26 cellular contexts compared by ENCODE assay signal in the genomic region with DNA sequence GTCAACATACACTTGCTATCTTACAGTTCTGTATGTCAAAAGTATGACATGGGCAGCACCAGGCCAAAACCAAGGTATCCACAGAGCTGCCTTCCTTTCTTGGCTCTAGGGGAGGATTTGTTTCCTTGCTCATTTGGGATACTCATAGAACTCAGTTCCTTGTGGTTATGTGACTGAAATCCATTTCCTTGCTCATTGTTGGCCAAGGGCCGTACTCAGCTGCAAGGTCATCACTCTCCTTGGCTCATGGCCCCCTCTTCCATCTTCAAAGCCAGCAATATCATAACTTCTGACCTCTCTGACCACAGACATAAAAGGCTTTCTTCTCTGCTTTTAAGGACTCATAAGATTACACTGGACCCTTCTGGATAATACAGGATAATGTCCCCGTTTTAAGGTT. TPM values are rescaled to one million over a fixed set of nuclear protein-coding genes. Genes with fewer than 3 reads are reported as not detected.
A peak's percentile ranks its signal among the peaks of the same experiment; 100 is the strongest.
DNase-seq lines count a peak whose midpoint lies in the region; ATAC-seq, FAIRE-seq and TF ChIP-seq lines count a peak whose summit lies in the region.
"Had no signal": no experiment of that assay in that cellular context is flagged by ENCODE, and none has a peak within 500 bp of the region (broad histone marks: within the 10 kb centered on the region; RNA-seq: fewer than 3 reads in every experiment).

No MANE protein-coding gene starts in this region.

- H3K9ac ChIP-seq in liver (ENCODE audit: low read depth in 1 of 2, low read length in 2 of 2) = no peak overlapping the region
- H3K9ac ChIP-seq in HepG2 (ENCODE audit: insufficient read depth, low read depth, low read length) = no peak overlapping the region

- no TSS peak for BruUV-seq in HepG2 (replicated peaks; lab: Mats Ljungman, UMichigan)

- H4K20me1 ChIP-seq in HepG2 (ENCODE audit: insufficient read depth, low read length) = no peaks in the 10 kb centered on the region

- 86% methylated on average over 2 of the region's 2 CpGs for WGBS in liver
- WGBS in HepG2 (ENCODE audit: low lambda C conversion rate) = 95% methylated on average over 2 of the region's 2 CpGs

- H3K36me3 ChIP-seq in liver (ENCODE audit: control insufficient read depth in 4 of 4, insufficient read depth in 3 of 4, low read depth in 1 of 4, low read length in 3 of 4) (no peaks in the 10 kb centered on the region), HepG2 (replicated peaks in 1 of 2; ENCODE audit: control insufficient read depth in 1 of 2, insufficient read depth in 2 of 2, low read length in 2 of 2) (peaks cover 0 to 3% of the 10 kb centered on the region in 2 experiments; a peak in 1 of 5 replicates)

- FAIRE-seq in HepG2 (lab: Jason Lieb, UNC) = no peak
- FAIRE-seq: GM12891 had no signal

- no peaks in the 10 kb centered on the region for H3K79me2 ChIP-seq in HepG2 (ENCODE audit: insufficient read depth, low read length)

- in situ Hi-C loops in HepG2 (cut with HindIII; ENCODE audit: extremely low pct_ligation_motif_present, low pct_unique_long_range_greater_than_20kb) = no loop called here

- no peak overlapping the region for H3K27ac ChIP-seq in liver (ENCODE audit: low read depth in 1 of 2, low read length in 2 of 2)
- H3K27ac ChIP-seq in HepG2 (ENCODE audit: extremely low read length, insufficient read depth, low read length) = no peak overlapping the region

- TF ChIP-seq POLR2A in HepG2 (IDR thresholded peaks at IDR 0.05; ENCODE audit: insufficient read depth in 1 of 2, low read depth in 2 of 2, low read length in 2 of 2) = no peak

- no peak overlapping the region for H3K4me2 ChIP-seq in HepG2 (ENCODE audit: low read depth, low read length)

- TF ChIP-seq RAD21 in liver (IDR thresholded peaks at IDR 0.05) (no peak), HepG2 (CRISPR knock-in tag; IDR thresholded peaks at IDR 0.05) (no peak)

- no peaks in the 10 kb centered on the region for H3K9me3 ChIP-seq in liver (ENCODE audit: control insufficient read depth in 4 of 4, low read length in 3 of 4)
- no peaks in the 10 kb centered on the region for H3K9me3 ChIP-seq in HepG2 (ENCODE audit: low read length)

- DNase-seq in HepG2 (ENCODE audit: low spot score) (no peak), choroid plexus epithelial cell (ENCODE audit: low read depth) (peak; percentile 15), iris pigment epithelial cell (ENCODE audit: low read depth) (peak; percentile 37), NCI-H345 treated with DMSO at 0.1 percent for 48 hours (lab: John Stamatoyannopoulos, UW; ENCODE audit: unreplicated experiment) (no peak), cortex of kidney (lab: John Stamatoyannopoulos, UW) (no peak)
- no peak for DNase-seq in stimulated activated naive CD4-positive, alpha-beta T cell (lab: John Stamatoyannopoulos, UW)
- DNase-seq: 8988T; AML-193; C1 segment of cervical spinal cord; Calu3; CD8-positive, alpha-beta T cell; DMS153; H7; HFFc6; KG1; MV-4-11; NCI-H1105 treated with DMSO at 0.1 percent for 48 hours; NCI-H1694; NCI-H2081; NCI-H2171; NCI-H345; NCI-H524 treated with DMSO at 0.1 percent for 48 hours had no signal

- H3K4me1 ChIP-seq in liver (ENCODE audit: control insufficient read depth in 4 of 4, insufficient read depth in 4 of 4, low read length in 3 of 4) (peaks cover 0 to 2% (median 0%) of the 10 kb centered on the region in 4 donors), HepG2 (ENCODE audit: insufficient read depth, low read length) (no peaks in the 10 kb centered on the region)

- H2AFZ ChIP-seq in HepG2 (ENCODE audit: low read length) = no peak overlapping the region

- CTCF ChIA-PET in HepG2 (lab: Yijun Ruan, JAX; ENCODE audit: low intra/inter-chr PET ratio, low total read pairs) = no interaction called here

- no peak for TF ChIP-seq CTCF in liver (IDR thresholded peaks at IDR 0.05; ENCODE audit: low read depth, low read length, missing input control)
- TF ChIP-seq CTCF in HepG2 (CRISPR knock-in tag; IDR thresholded peaks at IDR 0.05) = no peak
- TF ChIP-seq CTCF in choroid plexus epithelial cell (conservative IDR thresholded peaks at IDR 0.05; ENCODE audit: low read depth, low read length) = no peak

- H3K27me3 ChIP-seq in liver (ENCODE audit: control insufficient read depth in 4 of 4, insufficient read depth in 4 of 4, low read length in 3 of 4) (no peaks in the 10 kb centered on the region), HepG2 (ENCODE audit: control insufficient read depth in 1 of 2, insufficient read depth in 2 of 2, low read length in 2 of 2) (no peaks in the 10 kb centered on the region)

- TF ChIP-seq EP300 in HepG2 (IDR thresholded peaks at IDR 0.05; ENCODE audit: low read depth in 2 of 2, low read length in 2 of 2) (no peak), HepG2 (CRISPR knock-in tag; IDR thresholded peaks at IDR 0.05; ENCODE audit: borderline replicate concordance) (no peak)

- intact Hi-C loops in HepG2 (cut with micrococcal nuclease; ENCODE audit: unreplicated experiment) = no loop called here

- ATAC-seq in HepG2 (no peak), HG03095 (IDR thresholded peaks at IDR 0.05; ENCODE audit: unreplicated experiment) (no peak)
- ATAC-seq: CD8-positive, alpha-beta T cell; Panc1 had no signal

- POLR2A ChIA-PET in HepG2 (lab: Yijun Ruan, JAX) = no interaction called here

- H3K4me3 ChIP-seq in liver (ENCODE audit: low read depth in 1 of 3, low read length in 3 of 3) (no peak overlapping the region), HepG2 (replicated peaks in 1 of 3; ENCODE audit: insufficient read depth in 1 of 3, low read depth in 2 of 3, low read length in 3 of 3) (no peak overlapping the region), choroid plexus epithelial cell (ENCODE audit: low read depth, low read length) (no peak overlapping the region)

TF ChIP-seq in HepG2, 621 proteins besides CTCF, POLR2A, EP300 and RAD21 (continues in another document):
- TF ChIP-seq SP2 (CRISPR knock-in tag; IDR thresholded peaks at IDR 0.05) (no peak), FOSL2 (CRISPR knock-in tag; IDR thresholded peaks at IDR 0.05) (no peak), KLF6 (CRISPR knock-in tag; IDR thresholded peaks at IDR 0.05) (no peak), MTA1 (CRISPR knock-in tag; IDR thresholded peaks at IDR 0.05; ENCODE audit: borderline replicate concordance) (no peak), SMYD3 (CRISPR knock-in tag; IDR thresholded peaks at IDR 0.05) (no peak), ZSCAN22 (CRISPR knock-in tag; IDR thresholded peaks at IDR 0.05) (no peak), DZIP1 (CRISPR knock-in tag; IDR thresholded peaks at IDR 0.05) (no peak), ZNF143 (CRISPR knock-in tag; IDR thresholded peaks at IDR 0.05) (no peak)
- TF ChIP-seq, protein P1, sequence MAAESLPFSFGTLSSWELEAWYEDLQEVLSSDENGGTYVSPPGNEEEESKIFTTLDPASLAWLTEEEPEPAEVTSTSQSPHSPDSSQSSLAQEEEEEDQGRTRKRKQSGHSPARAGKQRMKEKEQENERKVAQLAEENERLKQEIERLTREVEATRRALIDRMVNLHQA (CRISPR knock-in tag; IDR thresholded peaks at IDR 0.05) = no peak

RNA-seq across cellular contexts. Expression of gene TMEM237, which starts 21.0 kb away (rescaled TPM):
- total RNA-seq in liver (1 to 10 TPM; 2.0 to 5.2 TPM), HepG2 (2016; rRNA removed; fragmentation: Illumina TruSeq; extraction: Trizol) (28.6 and 36.1 TPM in 2 replicates)
- polyA plus RNA-seq in liver (1 to 10 TPM; 1.2 to 2.5 TPM), HepG2 (2011; rRNA removed) (16.6 and 21.8 TPM in 2 replicates)
- total RNA-seq in HepG2 (2016; cell fraction: cytosol; rRNA removed; fragmentation: Illumina TruSeq; extraction: Trizol; ENCODE audit: low read depth) = 19.0 and 20.3 TPM in 2 replicates
- 27.4 and 34.1 TPM in 2 replicates for total RNA-seq in HepG2 (2016; cell fraction: insoluble cytoplasmic fraction; rRNA removed; fragmentation: Illumina TruSeq; extraction: Trizol)
- total RNA-seq in HepG2 (2016; cell fraction: membrane; rRNA removed; fragmentation: Illumina TruSeq; extraction: Trizol) = 28.2 and 29.0 TPM in 2 replicates
- total RNA-seq in HepG2 (2016; cell fraction: nucleus; rRNA removed; fragmentation: Illumina TruSeq; extraction: Trizol) = 30.2 and 36.5 TPM in 2 replicates
- 14.6 and 17.5 TPM in 2 replicates for polyA plus RNA-seq in HepG2 (2011; cell fraction: cytosol; rRNA removed)
- 9.3 and 11.8 TPM in 2 replicates for polyA plus RNA-seq in HepG2 (2011; cell fraction: nucleus; rRNA removed)
- 10.6 and 22.0 TPM in 2 replicates for polyA plus RNA-seq in HepG2 (2012)
- polyA plus RNA-seq in HepG2 (2016; cell fraction: cytosol; fragmentation: Illumina TruSeq; extraction: Trizol; ENCODE audit: low read depth) = 14.4 and 18.2 TPM in 2 replicates
- polyA plus RNA-seq in HepG2 (2016; cell fraction: insoluble cytoplasmic fraction; fragmentation: Illumina TruSeq; extraction: Trizol; ENCODE audit: low read depth) = 23.6 and 26.5 TPM in 2 replicates
- 19.1 and 21.5 TPM in 2 replicates for polyA plus RNA-seq in HepG2 (2016; cell fraction: membrane; fragmentation: Illumina TruSeq; extraction: Trizol; ENCODE audit: low read depth)
- 42.7 and 47.2 TPM in 2 replicates for polyA plus RNA-seq in HepG2 (2016; cell fraction: nucleus; fragmentation: Illumina TruSeq; extraction: Trizol; ENCODE audit: insufficient read depth, low read depth)
- 10.0 and 10.4 TPM in 2 replicates for polyA minus RNA-seq in HepG2 (2011; rRNA and poly(A)+ RNA removed; ENCODE audit: low replicate concordance)
- 5.5 and 10.0 TPM in 2 replicates for polyA minus RNA-seq in HepG2 (2011; cell fraction: cytosol; rRNA and poly(A)+ RNA removed)
- polyA minus RNA-seq in HepG2 (2011; cell fraction: nucleus; rRNA and poly(A)+ RNA removed) = 20.9 and 27.0 TPM in 2 replicates

Comparison
In these comparisons a context has a peak if more than half of its experiments do, and no peak if none do; other contexts are left out.
1. DNase-seq: peak in choroid plexus epithelial cell (single experiment) and iris pigment epithelial cell (single experiment); none in HepG2 (single experiment), NCI-H345 treated with DMSO at 0.1 percent for 48 hours (single experiment), cortex of kidney (single experiment) and stimulated activated naive CD4-positive, alpha-beta T cell (0 of 6).